In the genomic region with DNA sequence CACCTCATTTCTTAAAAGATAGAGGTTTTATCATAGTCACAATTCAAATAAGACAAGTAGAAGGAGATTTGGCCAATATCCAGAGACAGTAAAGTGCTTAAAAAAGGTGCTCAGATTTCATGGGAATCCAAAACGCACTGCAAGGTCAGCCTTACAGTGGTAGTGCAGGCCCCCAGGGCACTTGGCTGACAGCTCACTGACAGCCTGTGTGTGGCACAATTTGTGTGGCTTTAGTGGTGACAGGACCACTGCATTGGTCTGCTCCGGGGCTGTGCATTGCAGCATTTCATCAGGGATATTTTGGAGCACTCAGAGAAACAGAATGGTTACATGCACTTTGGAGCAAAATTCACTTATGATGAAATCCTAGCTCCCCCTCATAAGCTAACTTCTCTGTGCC, we compare ENCODE assay signal across 20 cellular contexts.
"Had no signal": no experiment of that assay in that cellular context is flagged by ENCODE, and none has a peak within 500 bp of the region (broad histone marks: within the 10 kb centered on the region; RNA-seq: fewer than 3 reads in every experiment).

No MANE protein-coding gene starts in this region.

- H3K9me3 ChIP-seq: heart right ventricle, neutrophil, spleen, testis, tibial nerve, upper lobe of right lung had no signal

- DNase-seq: cortex of kidney; dorsolateral prefrontal cortex; effector CD8-positive, alpha-beta T cell; heart right ventricle; hypothalamus; mammary epithelial cell; naive thymus-derived CD4-positive, alpha-beta T cell; posterior cingulate gyrus; spleen; stimulated activated CD4-positive, alpha-beta T cell treated with anti-CD3 and anti-CD28 coated beads, Interleukin-15, amount 100 ng/mL, for 24 hours; stimulated activated CD4-positive, alpha-beta T cell treated with anti-CD3 and anti-CD28 coated beads, Interleukin-1b, Interleukin-23, amount 100 ng/mL, for 48 hours; stimulated activated CD4-positive, alpha-beta T cell treated with anti-CD3 and anti-CD28 coated beads, Interleukin-4, amount 100 ng/mL, for 24 hours; stimulated activated naive B cell treated with anti-CD40 and anti-IgM and Interleukin-4, amounts not matched to agents 10 μg/mL and 1 μg/mL and 100 μg/mL, for 72 hours; stimulated activated naive CD8-positive, alpha-beta T cell treated with anti-CD3 and anti-CD28 coated beads, Interleukin-15, amount 100 ng/mL, for 72 hours; testis; upper lobe of right lung had no signal

- H3K27me3 Mint-ChIP-seq: stimulated activated naive B cell treated with anti-CD40 and anti-IgM and Interleukin-4, amounts not matched to agents 10 μg/mL and 1 μg/mL and 100 μg/mL, for 72 hours; stimulated activated naive CD8-positive, alpha-beta T cell treated with anti-CD3 and anti-CD28 coated beads, Interleukin-15, amount 100 ng/mL, for 72 hours had no signal

- H3K27me3 ChIP-seq: spleen, testis, tibial nerve, upper lobe of right lung had no signal

- ATAC-seq: left lobe of liver; naive thymus-derived CD4-positive, alpha-beta T cell; sciatic nerve; stimulated activated naive B cell treated with anti-CD40 and anti-IgM and Interleukin-4, amounts not matched to agents 10 μg/mL and 1 μg/mL and 100 μg/mL, for 72 hours; stimulated activated naive CD8-positive, alpha-beta T cell treated with anti-CD3 and anti-CD28 coated beads, Interleukin-15, amount 100 ng/mL, for 72 hours; upper lobe of right lung had no signal

- H3K4me1 ChIP-seq: spleen, testis, upper lobe of right lung had no signal

- H3K4me3 Mint-ChIP-seq: naive thymus-derived CD4-positive, alpha-beta T cell; stimulated activated naive B cell treated with anti-CD40 and anti-IgM and Interleukin-4, amounts not matched to agents 10 μg/mL and 1 μg/mL and 100 μg/mL, for 72 hours; stimulated activated naive CD8-positive, alpha-beta T cell treated with anti-CD3 and anti-CD28 coated beads, Interleukin-15, amount 100 ng/mL, for 72 hours had no signal

- H3K4me1 Mint-ChIP-seq: stimulated activated naive B cell treated with anti-CD40 and anti-IgM and Interleukin-4, amounts not matched to agents 10 μg/mL and 1 μg/mL and 100 μg/mL, for 72 hours; stimulated activated naive CD8-positive, alpha-beta T cell treated with anti-CD3 and anti-CD28 coated beads, Interleukin-15, amount 100 ng/mL, for 72 hours had no signal

- H3K9me3 Mint-ChIP-seq: stimulated activated naive CD8-positive, alpha-beta T cell treated with anti-CD3 and anti-CD28 coated beads, Interleukin-15, amount 100 ng/mL, for 72 hours had no signal

- H3K36me3 ChIP-seq: heart right ventricle, neutrophil, spleen, tibial nerve, upper lobe of right lung had no signal

- H3K27ac ChIP-seq: dorsolateral prefrontal cortex, heart right ventricle, spleen, testis, tibial nerve, upper lobe of right lung had no signal

- H3K36me3 Mint-ChIP-seq: naive thymus-derived CD4-positive, alpha-beta T cell; stimulated activated naive B cell treated with anti-CD40 and anti-IgM and Interleukin-4, amounts not matched to agents 10 μg/mL and 1 μg/mL and 100 μg/mL, for 72 hours had no signal

- H3K27ac Mint-ChIP-seq: naive thymus-derived CD4-positive, alpha-beta T cell; stimulated activated naive B cell treated with anti-CD40 and anti-IgM and Interleukin-4, amounts not matched to agents 10 μg/mL and 1 μg/mL and 100 μg/mL, for 72 hours; stimulated activated naive CD8-positive, alpha-beta T cell treated with anti-CD3 and anti-CD28 coated beads, Interleukin-15, amount 100 ng/mL, for 72 hours had no signal

- H3K4me3 ChIP-seq: dorsolateral prefrontal cortex, heart right ventricle, spleen, testis, tibial nerve, upper lobe of right lung had no signal
